1 cellular context compared by ENCODE assay signal in genomic region chr12:93368766-93369165, GRCh38.
TF ChIP-seq lines count a peak whose summit lies in the region.

No MANE protein-coding gene starts in this region.

TF ChIP-seq in H1, 55 proteins besides CTCF, POLR2A, EP300 and RAD21:
- TF ChIP-seq SIN3A (conservative IDR thresholded peaks at IDR 0.05 in 1 of 2, IDR thresholded peaks at IDR 0.05 in 1 of 2; ENCODE audit: low read depth in 1 of 2, low read length in 2 of 2) (no peak), JUND (IDR thresholded peaks at IDR 0.05; ENCODE audit: low read length) (no peak), HDAC2 (IDR thresholded peaks at IDR 0.05; ENCODE audit: borderline replicate concordance in 1 of 2, low read depth in 2 of 2, low read length in 2 of 2) (no peak), ZNF274 (IDR thresholded peaks at IDR 0.05; ENCODE audit: borderline replicate concordance, extremely low read depth, low read length) (no peak), ATF2 (IDR thresholded peaks at IDR 0.05; ENCODE audit: low read length) (no peak), NRF1 (IDR thresholded peaks at IDR 0.05; ENCODE audit: low read depth, low read length) (no peak), CBX5 (IDR thresholded peaks at IDR 0.05; ENCODE audit: low read depth, low read length) (no peak)
TF ChIP-seq in H1: peak in this region for 0.
